Comparison of ENCODE assay signal across 8 cellular contexts in the genomic region with DNA sequence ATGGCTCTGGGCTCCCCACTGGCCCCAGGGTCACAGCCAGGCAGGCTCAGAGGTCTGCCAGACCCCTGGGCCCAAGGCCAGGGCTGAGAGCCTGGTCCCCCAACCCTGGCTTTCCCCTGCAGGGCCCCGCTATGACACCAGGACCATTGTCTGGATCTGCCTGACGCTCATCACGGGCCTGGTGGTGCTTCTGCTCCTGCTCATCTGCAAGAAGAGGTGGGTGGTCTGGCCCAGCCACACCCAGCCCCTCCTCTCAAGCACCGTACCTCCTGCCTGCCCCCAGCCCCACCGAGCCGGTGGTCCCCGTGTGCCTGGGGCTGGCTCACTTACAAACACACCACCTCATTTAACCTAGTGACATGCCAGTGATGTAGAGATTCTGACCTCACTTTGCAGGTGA. TPM values are rescaled to one million over a fixed set of nuclear protein-coding genes. Genes with fewer than 3 reads are reported as not detected.
"Had no signal": no experiment of that assay in that cellular context is flagged by ENCODE, and none has a peak within 500 bp of the region (broad histone marks: within the 10 kb centered on the region; RNA-seq: fewer than 3 reads in every experiment).

No MANE protein-coding gene starts in this region.

- H3K4me1 Mint-ChIP-seq: GM23338, IgD-negative memory B cell had no signal

- ATAC-seq: GM23338, HCT116 had no signal

- H3K4me3 Mint-ChIP-seq: GM23338, IgD-negative memory B cell had no signal

- H3K4me2 ChIP-seq: GM23338 had no signal

- H3K4me3 ChIP-seq: GM23338, HAP-1 had no signal

- DNase-seq: H7, KBM-7 had no signal

- H3K27ac Mint-ChIP-seq: GM23338, IgD-negative memory B cell had no signal

- H3K36me3 ChIP-seq: HAP-1 had no signal

- H3K9me3 ChIP-seq: HAP-1 had no signal

- H2AFZ ChIP-seq: GM23338 had no signal

- H3K9me3 Mint-ChIP-seq: GM23338 had no signal

- H3K4me1 ChIP-seq: HAP-1 had no signal

RNA-seq across cellular contexts. Expression of gene EPHA8, which starts 31.8 kb away (rescaled TPM):
- total RNA-seq: HT-29 had no signal
- polyA plus RNA-seq: IgD-negative memory B cell had no signal

RNA-seq across cellular contexts. Expression of gene C1QA, which starts 41.3 kb away (rescaled TPM):
- total RNA-seq: GM23338, H4, H7, HT-29 had no signal
- polyA plus RNA-seq: GM23338, IgD-negative memory B cell had no signal

RNA-seq across cellular contexts. Expression of gene C1QC, which starts 48.3 kb away (rescaled TPM):
- total RNA-seq: GM23338, H4, H7, HT-29 had no signal
- polyA plus RNA-seq: GM23338, IgD-negative memory B cell had no signal

RNA-seq across cellular contexts. Expression of gene C1QB, which starts 57.9 kb away (rescaled TPM):
- total RNA-seq: GM23338, H4, H7, HT-29 had no signal
- polyA plus RNA-seq: GM23338, IgD-negative memory B cell had no signal
